1 cellular context compared by ENCODE assay signal in the genomic region with DNA sequence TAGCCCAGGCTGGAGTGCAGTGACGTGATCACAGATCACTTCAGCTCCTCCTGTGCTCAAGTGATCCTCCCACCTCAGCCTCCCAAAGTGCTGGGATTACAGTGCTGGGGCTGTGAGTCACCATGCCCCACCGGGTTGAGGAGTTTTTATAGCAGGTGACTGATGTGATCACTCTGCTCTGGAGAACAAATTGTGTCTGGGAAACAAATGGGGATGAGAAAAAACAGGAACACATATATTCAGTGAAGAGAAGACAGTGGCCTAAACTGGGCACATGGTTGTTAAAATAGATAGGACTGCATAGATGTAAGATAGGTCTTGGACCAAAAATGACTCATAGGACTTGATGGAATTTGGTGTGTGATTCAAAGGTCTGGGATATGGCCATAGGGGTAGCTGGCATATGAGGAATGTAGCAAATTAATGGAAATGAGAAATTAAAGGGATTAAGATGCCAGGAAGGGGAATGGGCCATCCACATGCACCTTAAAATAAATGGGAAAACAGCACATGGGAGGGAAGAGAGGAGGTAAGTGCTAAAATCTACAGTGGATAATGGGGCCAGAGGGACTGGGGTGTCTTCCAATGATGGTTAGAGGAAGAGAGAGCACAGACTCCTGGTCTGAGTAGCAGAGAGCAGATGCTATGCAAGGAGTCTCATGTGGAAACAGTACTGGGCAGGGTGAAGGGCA.
TF ChIP-seq lines count a peak whose summit lies in the region.

No MANE protein-coding gene starts in this region.

TF ChIP-seq in GM12878, 131 proteins besides CTCF, POLR2A, EP300 and RAD21 (continued from another document):
- TF ChIP-seq KDM1A (IDR thresholded peaks at IDR 0.05; ENCODE audit: borderline replicate concordance) = no peak
- no peak for TF ChIP-seq ZZZ3 (IDR thresholded peaks at IDR 0.05; ENCODE audit: control insufficient read depth, insufficient read length, low read depth)
- no peak for TF ChIP-seq SPI1 (IDR thresholded peaks at IDR 0.05; ENCODE audit: borderline replicate concordance, insufficient read depth, low read depth, low read length)
- no peak for TF ChIP-seq KLF5 (IDR thresholded peaks at IDR 0.05; ENCODE audit: partially characterized antibody)
- no peak for TF ChIP-seq FOXK2 (IDR thresholded peaks at IDR 0.05)
- TF ChIP-seq PAX5 (IDR thresholded peaks at IDR 0.05; ENCODE audit: borderline replicate concordance, low read depth, low read length) = no peak
- TF ChIP-seq STAT1 (conservative IDR thresholded peaks at IDR 0.05) = no peak
- no peak for TF ChIP-seq RUNX3 (IDR thresholded peaks at IDR 0.05; ENCODE audit: low read length)
- no peak for TF ChIP-seq MYB (IDR thresholded peaks at IDR 0.05; ENCODE audit: borderline replicate concordance, low read depth, low read length)
- TF ChIP-seq BRCA1 (IDR thresholded peaks at IDR 0.05; ENCODE audit: low read depth, low read length) = no peak
- no peak for TF ChIP-seq ASH2L (IDR thresholded peaks at IDR 0.05; ENCODE audit: borderline replicate concordance, low read depth)
- no peak for TF ChIP-seq IRF3 (IDR thresholded peaks at IDR 0.05)
- no peak for TF ChIP-seq IKZF1 (conservative IDR thresholded peaks at IDR 0.05)
- TF ChIP-seq, protein P1, sequence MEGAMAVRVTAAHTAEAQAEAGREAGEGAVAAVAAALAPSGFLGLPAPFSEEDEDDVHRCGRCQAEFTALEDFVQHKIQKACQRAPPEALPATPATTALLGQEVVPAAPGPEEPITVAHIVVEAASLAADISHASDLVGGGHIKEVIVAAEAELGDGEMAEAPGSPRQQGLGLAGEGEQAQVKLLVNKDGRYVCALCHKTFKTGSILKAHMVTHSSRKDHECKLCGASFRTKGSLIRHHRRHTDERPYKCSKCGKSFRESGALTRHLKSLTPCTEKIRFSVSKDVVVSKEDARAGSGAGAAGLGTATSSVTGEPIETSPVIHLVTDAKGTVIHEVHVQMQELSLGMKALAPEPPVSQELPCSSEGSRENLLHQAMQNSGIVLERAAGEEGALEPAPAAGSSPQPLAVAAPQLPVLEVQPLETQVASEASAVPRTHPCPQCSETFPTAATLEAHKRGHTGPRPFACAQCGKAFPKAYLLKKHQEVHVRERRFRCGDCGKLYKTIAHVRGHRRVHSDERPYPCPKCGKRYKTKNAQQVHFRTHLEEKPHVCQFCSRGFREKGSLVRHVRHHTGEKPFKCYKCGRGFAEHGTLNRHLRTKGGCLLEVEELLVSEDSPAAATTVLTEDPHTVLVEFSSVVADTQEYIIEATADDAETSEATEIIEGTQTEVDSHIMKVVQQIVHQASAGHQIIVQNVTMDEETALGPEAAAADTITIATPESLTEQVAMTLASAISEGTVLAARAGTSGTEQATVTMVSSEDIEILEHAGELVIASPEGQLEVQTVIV (IDR thresholded peaks at IDR 0.05; ENCODE audit: borderline replicate concordance, partially characterized antibody) = no peak
- no peak for TF ChIP-seq TCF12 (IDR thresholded peaks at IDR 0.05; ENCODE audit: low read depth, low read length)
- TF ChIP-seq, protein P2, sequence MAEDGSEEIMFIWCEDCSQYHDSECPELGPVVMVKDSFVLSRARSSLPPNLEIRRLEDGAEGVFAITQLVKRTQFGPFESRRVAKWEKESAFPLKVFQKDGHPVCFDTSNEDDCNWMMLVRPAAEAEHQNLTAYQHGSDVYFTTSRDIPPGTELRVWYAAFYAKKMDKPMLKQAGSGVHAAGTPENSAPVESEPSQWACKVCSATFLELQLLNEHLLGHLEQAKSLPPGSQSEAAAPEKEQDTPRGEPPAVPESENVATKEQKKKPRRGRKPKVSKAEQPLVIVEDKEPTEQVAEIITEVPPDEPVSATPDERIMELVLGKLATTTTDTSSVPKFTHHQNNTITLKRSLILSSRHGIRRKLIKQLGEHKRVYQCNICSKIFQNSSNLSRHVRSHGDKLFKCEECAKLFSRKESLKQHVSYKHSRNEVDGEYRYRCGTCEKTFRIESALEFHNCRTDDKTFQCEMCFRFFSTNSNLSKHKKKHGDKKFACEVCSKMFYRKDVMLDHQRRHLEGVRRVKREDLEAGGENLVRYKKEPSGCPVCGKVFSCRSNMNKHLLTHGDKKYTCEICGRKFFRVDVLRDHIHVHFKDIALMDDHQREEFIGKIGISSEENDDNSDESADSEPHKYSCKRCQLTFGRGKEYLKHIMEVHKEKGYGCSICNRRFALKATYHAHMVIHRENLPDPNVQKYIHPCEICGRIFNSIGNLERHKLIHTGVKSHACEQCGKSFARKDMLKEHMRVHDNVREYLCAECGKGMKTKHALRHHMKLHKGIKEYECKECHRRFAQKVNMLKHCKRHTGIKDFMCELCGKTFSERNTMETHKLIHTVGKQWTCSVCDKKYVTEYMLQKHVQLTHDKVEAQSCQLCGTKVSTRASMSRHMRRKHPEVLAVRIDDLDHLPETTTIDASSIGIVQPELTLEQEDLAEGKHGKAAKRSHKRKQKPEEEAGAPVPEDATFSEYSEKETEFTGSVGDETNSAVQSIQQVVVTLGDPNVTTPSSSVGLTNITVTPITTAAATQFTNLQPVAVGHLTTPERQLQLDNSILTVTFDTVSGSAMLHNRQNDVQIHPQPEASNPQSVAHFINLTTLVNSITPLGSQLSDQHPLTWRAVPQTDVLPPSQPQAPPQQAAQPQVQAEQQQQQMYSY (CRISPR knock-in tag; IDR thresholded peaks at IDR 0.05) = no peak
- no peak for TF ChIP-seq USF1 (IDR thresholded peaks at IDR 0.05; ENCODE audit: borderline replicate concordance, extremely low read length, insufficient read depth, low read depth, low read length)
TF ChIP-seq in GM12878: peak in this region for 0.
